In genomic region chr7:95110707-95111106, GRCh38 we compare ENCODE assay signal across 25 cellular contexts.
"Had no signal": no experiment of that assay in that cellular context is flagged by ENCODE, and none has a peak within 500 bp of the region (broad histone marks: within the 10 kb centered on the region; RNA-seq: fewer than 3 reads in every experiment).

No MANE protein-coding gene starts in this region.

- H3K4me2 ChIP-seq: neural progenitor cell had no signal

- H3K79me2 ChIP-seq: parathyroid adenoma had no signal

- ATAC-seq: natural killer cell; psoas muscle; right cardiac atrium; right lobe of liver; stimulated activated effector memory CD8-positive, alpha-beta T cell treated with anti-CD3 and anti-CD28 coated beads, Interleukin-12 subunit alpha, Interleukin-12 subunit beta, amount 100 ng/mL, for 72 hours; stimulated activated naive B cell treated with anti-CD40 and anti-IgM and Interleukin-4, amounts not matched to agents 10 μg/mL and 1 μg/mL and 100 μg/mL, for 72 hours had no signal

- H3K4me3 ChIP-seq: neural progenitor cell, ovary, psoas muscle, right lobe of liver, sigmoid colon, stomach, thoracic aorta, thyroid gland, tibial nerve, upper lobe of left lung, uterus had no signal

- H3K9me3 ChIP-seq: ovary, psoas muscle, right lobe of liver, sigmoid colon, stomach, thoracic aorta, thyroid gland, tibial nerve, upper lobe of left lung, uterus had no signal

- H2AFZ ChIP-seq: neural progenitor cell, parathyroid adenoma had no signal

- H3K9ac ChIP-seq: neural progenitor cell, parathyroid adenoma had no signal

- H3K36me3 ChIP-seq: neural progenitor cell, ovary, right lobe of liver, sigmoid colon, stomach, thoracic aorta, thyroid gland, tibial nerve, upper lobe of left lung, uterus had no signal

- H3K4me1 ChIP-seq: neural progenitor cell, parathyroid adenoma, psoas muscle, right lobe of liver, thyroid gland, upper lobe of left lung, uterus had no signal

- DNase-seq: natural killer cell; occipital lobe; ovary; posterior cingulate gyrus; psoas muscle; right cardiac atrium; right lobe of liver; sigmoid colon; small intestine; stimulated activated CD4-positive, alpha-beta T cell treated with anti-CD3 and anti-CD28 coated beads, Interleukin-15, amount 100 ng/mL, for 24 hours; stimulated activated CD4-positive, alpha-beta T cell treated with anti-CD3 and anti-CD28 coated beads, Interleukin-2, amount 100 ng/mL, for 24 hours; stimulated activated CD4-positive, alpha-beta T cell treated with anti-CD3 and anti-CD28 coated beads, Interleukin-2, amount 100 ng/mL, for 48 hours; stimulated activated CD4-positive, alpha-beta T cell treated with anti-CD3 and anti-CD28 coated beads, Interleukin-4, amount 100 ng/mL, for 24 hours; stimulated activated naive B cell treated with anti-CD40 and anti-IgM and Interleukin-4, amounts not matched to agents 10 μg/mL and 1 μg/mL and 100 μg/mL, for 72 hours; stimulated activated naive CD4-positive, alpha-beta T cell treated with Interleukin-2 at 50 U/mL for 16 hours; stomach; thyroid gland; trophoblast cell; upper lobe of left lung; uterus had no signal

- H3K27ac ChIP-seq: neural progenitor cell, ovary, parathyroid adenoma, psoas muscle, right lobe of liver, sigmoid colon, stomach, thoracic aorta, thyroid gland, tibial nerve, upper lobe of left lung, uterus had no signal

- H3K27me3 ChIP-seq: neural progenitor cell, ovary, right lobe of liver, sigmoid colon, stomach, thyroid gland, tibial nerve, upper lobe of left lung, uterus had no signal
